Comparison of ENCODE assay signal across 8 cellular contexts in the genomic region with DNA sequence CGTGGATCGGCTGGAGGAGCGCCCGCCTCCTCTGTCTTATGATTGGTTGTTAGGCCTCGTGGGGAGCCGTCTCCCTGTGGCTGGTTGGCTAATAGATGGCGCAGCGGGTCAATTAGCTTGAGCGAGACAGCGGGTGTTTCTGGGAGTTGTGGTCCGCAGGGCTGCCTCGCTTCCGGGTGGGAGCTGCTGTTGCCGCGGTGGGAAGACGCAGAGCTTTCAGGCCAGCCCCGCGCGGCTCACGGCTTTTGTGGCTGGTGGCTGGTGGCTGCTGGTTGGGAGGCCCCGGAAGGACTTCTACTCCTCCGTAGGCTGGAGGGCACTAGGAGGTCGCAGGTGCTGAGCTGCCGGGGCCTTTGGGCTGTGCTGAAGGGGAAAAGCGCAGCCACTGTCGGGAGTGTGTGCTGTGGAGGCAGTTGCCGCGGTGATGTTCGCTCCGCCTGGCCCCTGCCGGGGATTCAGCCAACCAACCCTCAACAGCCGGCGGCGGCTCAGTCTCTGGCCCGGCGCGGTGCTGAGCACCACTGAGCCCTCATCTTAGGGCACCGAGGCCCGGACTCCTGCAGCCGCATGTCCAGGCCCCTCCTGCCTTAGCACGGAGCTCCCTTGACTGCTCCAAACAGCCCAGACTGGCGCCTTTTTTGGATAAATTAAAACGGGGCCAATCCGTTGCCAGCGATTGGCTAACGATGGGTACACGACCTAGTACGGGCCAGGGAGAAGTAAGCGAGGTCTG. TPM values are rescaled to one million over a fixed set of nuclear protein-coding genes. Genes with fewer than 3 reads are reported as not detected.
DNase-seq lines count a peak whose midpoint lies in the region; ATAC-seq and TF ChIP-seq lines count a peak whose summit lies in the region.

No MANE protein-coding gene starts in this region.

- TF ChIP-seq POLR2A in GM19193 (IDR thresholded peaks at IDR 0.05; ENCODE audit: extremely low read depth, insufficient read depth, insufficient read length): peak; percentile 67

- ATAC-seq in HG03432 (IDR thresholded peaks at IDR 0.05; ENCODE audit: unreplicated experiment): peak; percentile 88

- DNase-seq in Ammon's horn (ENCODE audit: low spot score): peak; percentile 99
- DNase-seq in NCI-H460 (ENCODE audit: extremely low read depth, low read depth): peak; percentile 97
- peak; percentile 86 to 87 for DNase-seq in activated CD4-positive, alpha-beta T cell treated with anti-CD3 and anti-CD28 coated beads for 24 hours (ENCODE audit: low read depth in 2 of 2)
- DNase-seq in kidney tubule cell (ENCODE audit: low spot score): peak; percentile 97
- DNase-seq in stimulated activated CD4-positive, alpha-beta T cell treated with anti-CD3 and anti-CD28 coated beads, Interleukin-1b, Interleukin-23, amount 100 ng/mL, for 1 hour (ENCODE audit: low read depth in 2 of 2): peak; percentile 77 to 79

- H3K27ac ChIP-seq in cingulate gyrus (ENCODE audit: low read depth, low read length): peak overlapping the region; percentile 83

RNA-seq across cellular contexts. Expression of gene C10orf143, which starts 0.7 kb away (rescaled TPM):
- 0.27 TPM in 1 of 2 replicates, not detected in the other for total RNA-seq in NCI-H460 (2014; rRNA removed; shearing (Covaris generic))
- 0.05 TPM in 1 of 2 replicates, not detected in the other for polyA plus RNA-seq in NCI-H460 (2014; cell fraction: nucleus; rRNA removed)

RNA-seq across cellular contexts. Expression of gene GLRX3, which starts 24.9 kb away (rescaled TPM):
- total RNA-seq in NCI-H460 (2014; rRNA removed; shearing (Covaris generic)): 173 and 177 TPM in 2 replicates
- polyA plus RNA-seq in NCI-H460 (2014; cell fraction: nucleus; rRNA removed): 120 and 1,428 TPM in 2 replicates

Comparison
In these comparisons a context has a peak if more than half of its experiments do, and no peak if none do; other contexts are left out.
1. Peak in every context shown above with its lines: DNase-seq, ATAC-seq and H3K27ac ChIP-seq.